Comparison of ENCODE assay signal across 22 cellular contexts in genomic region chr13:66076417-66076816, GRCh38.
DNase-seq lines count a peak whose midpoint lies in the region; ATAC-seq, FAIRE-seq and TF ChIP-seq lines count a peak whose summit lies in the region.
"Had no signal": no experiment of that assay in that cellular context is flagged by ENCODE, and none has a peak within 500 bp of the region (broad histone marks: within the 10 kb centered on the region; RNA-seq: fewer than 3 reads in every experiment).

No MANE protein-coding gene starts in this region.

- TF ChIP-seq CTCF in HFFc6 (IDR thresholded peaks at IDR 0.05) (no peak), astrocyte (IDR thresholded peaks at IDR 0.05; ENCODE audit: insufficient read depth, low read depth, low read length) (no peak), HepG2 (CRISPR knock-in tag; IDR thresholded peaks at IDR 0.05) (no peak), body of pancreas (IDR thresholded peaks at IDR 0.05) (no peak)

- H3K27me3 Mint-ChIP-seq in HFFc6 (ENCODE audit: insufficient read depth) = no peaks in the 10 kb centered on the region; the same call in 1 of the 2 replicates
- no peaks in the 10 kb centered on the region for H3K27me3 Mint-ChIP-seq in astrocyte (ENCODE audit: low read depth, unreplicated experiment)
- no peaks in the 10 kb centered on the region for H3K27me3 Mint-ChIP-seq in activated T-helper 1 cell treated with anti-CD3 and anti-CD28 coated beads, Interleukin-12 subunit alpha, Interleukin-12 subunit beta, Interleukin-2, Interleukin-4 antibody, amounts not matched to agents 30 ng/mL and 10 ng/mL and 1 ng/mL, durations not matched to agents 14 hours and 24 hours and 36 hours (ENCODE audit: insufficient read depth)
- H3K27me3 Mint-ChIP-seq: activated naive CD8-positive, alpha-beta T cell treated with anti-CD3 and anti-CD28 coated beads for 36 hours; central memory CD8-positive, alpha-beta T cell; effector memory CD8-positive, alpha-beta T cell had no signal

- H4K20me1 ChIP-seq in astrocyte (ENCODE audit: insufficient read depth, low read length) = no peaks in the 10 kb centered on the region
- H4K20me1 ChIP-seq in HepG2 (ENCODE audit: insufficient read depth, low read length) = no peaks in the 10 kb centered on the region

- no TSS peak for BruUV-seq in HepG2 (replicated peaks; lab: Mats Ljungman, UMichigan)

- no peak overlapping the region for H3K4me2 ChIP-seq in astrocyte (ENCODE audit: low read length)
- no peak overlapping the region for H3K4me2 ChIP-seq in neuronal stem cell (ENCODE audit: insufficient read depth, low read length, poor library complexity, severe bottlenecking)
- no peak overlapping the region for H3K4me2 ChIP-seq in HepG2 (ENCODE audit: low read depth, low read length)

- H3K36me3 ChIP-seq in astrocyte (ENCODE audit: insufficient read depth, low read length) = no peaks in the 10 kb centered on the region
- no peaks in the 10 kb centered on the region for H3K36me3 ChIP-seq in neuronal stem cell (replicated peaks in 1 of 2; ENCODE audit: control insufficient read depth in 2 of 2, insufficient read depth in 2 of 2, low read length in 2 of 2)
- no peaks in the 10 kb centered on the region for H3K36me3 ChIP-seq in HepG2 (replicated peaks in 1 of 2; ENCODE audit: control insufficient read depth in 1 of 2, insufficient read depth in 2 of 2, low read length in 2 of 2)
- no peaks in the 10 kb centered on the region for H3K36me3 ChIP-seq in body of pancreas (replicated peaks in 1 of 2; ENCODE audit: insufficient read depth in 1 of 2, low read depth in 2 of 2)
- H3K36me3 ChIP-seq: left lung had no signal

- H3K9me3 Mint-ChIP-seq in HFFc6 = no peaks in the 10 kb centered on the region
- no peaks in the 10 kb centered on the region for H3K9me3 Mint-ChIP-seq in astrocyte (ENCODE audit: unreplicated experiment)
- H3K9me3 Mint-ChIP-seq in activated T-helper 1 cell treated with anti-CD3 and anti-CD28 coated beads, Interleukin-12 subunit alpha, Interleukin-12 subunit beta, Interleukin-2, Interleukin-4 antibody, amounts not matched to agents 30 ng/mL and 10 ng/mL and 1 ng/mL, durations not matched to agents 14 hours and 24 hours and 36 hours = peaks cover 3% of the 10 kb centered on the region
- H3K9me3 Mint-ChIP-seq: activated naive CD8-positive, alpha-beta T cell treated with anti-CD3 and anti-CD28 coated beads for 36 hours; activated T-cell treated with anti-CD3 and anti-CD28 coated beads, Interleukin-2, amount 50 U/mL, for 4 hours had no signal

- H3K4me3 Mint-ChIP-seq in HFFc6 (no peak overlapping the region), astrocyte (ENCODE audit: unreplicated experiment) (no peak overlapping the region)
- H3K4me3 Mint-ChIP-seq in activated T-helper 1 cell treated with anti-CD3 and anti-CD28 coated beads, Interleukin-12 subunit alpha, Interleukin-12 subunit beta, Interleukin-2, Interleukin-4 antibody, amounts not matched to agents 30 ng/mL and 10 ng/mL and 1 ng/mL, durations not matched to agents 14 hours and 24 hours and 36 hours = no peak overlapping the region
- H3K4me3 Mint-ChIP-seq: activated naive CD8-positive, alpha-beta T cell treated with anti-CD3 and anti-CD28 coated beads for 36 hours; activated T-cell treated with anti-CD3 and anti-CD28 coated beads, Interleukin-2, amount 50 U/mL, for 4 hours; central memory CD8-positive, alpha-beta T cell; effector memory CD8-positive, alpha-beta T cell had no signal

- H3K27ac ChIP-seq in astrocyte (ENCODE audit: low read depth, low read length) = no peak overlapping the region
- H3K27ac ChIP-seq in neuronal stem cell (replicated peaks; ENCODE audit: low read length) = no peak overlapping the region
- H3K27ac ChIP-seq in HepG2 (ENCODE audit: extremely low read length, insufficient read depth, low read length) = no peak overlapping the region
- no peak overlapping the region for H3K27ac ChIP-seq in body of pancreas
- H3K27ac ChIP-seq: left lung, SK-N-MC, testis had no signal

- FAIRE-seq in astrocyte (lab: Jason Lieb, UNC) (no peak), HepG2 (lab: Jason Lieb, UNC) (no peak)
- FAIRE-seq: frontal cortex, TTC549 had no signal

- no peak overlapping the region for H2AK5ac ChIP-seq in neuronal stem cell (ENCODE audit: low read depth, low read length)

- H3K23ac ChIP-seq in neuronal stem cell (ENCODE audit: low read depth, low read length, poor library complexity) = no peak overlapping the region

- H3K79me1 ChIP-seq in neuronal stem cell (ENCODE audit: low read depth, low read length) = no peaks in the 10 kb centered on the region

- H3K18ac ChIP-seq in neuronal stem cell (ENCODE audit: low read length) = no peak overlapping the region

- H3K27ac Mint-ChIP-seq in HFFc6 (no peak overlapping the region), astrocyte (ENCODE audit: unreplicated experiment) (no peak overlapping the region)
- H3K27ac Mint-ChIP-seq in activated T-helper 1 cell treated with anti-CD3 and anti-CD28 coated beads, Interleukin-12 subunit alpha, Interleukin-12 subunit beta, Interleukin-2, Interleukin-4 antibody, amounts not matched to agents 30 ng/mL and 10 ng/mL and 1 ng/mL, durations not matched to agents 14 hours and 24 hours and 36 hours = no peak overlapping the region
- H3K27ac Mint-ChIP-seq: activated naive CD8-positive, alpha-beta T cell treated with anti-CD3 and anti-CD28 coated beads for 36 hours; effector memory CD8-positive, alpha-beta T cell had no signal

- no peak overlapping the region for H4K8ac ChIP-seq in neuronal stem cell (ENCODE audit: low read depth, low read length)

- ATAC-seq in HepG2 = no peak
- ATAC-seq in body of pancreas = no peak
- ATAC-seq in HG03520 (IDR thresholded peaks at IDR 0.05; ENCODE audit: unreplicated experiment) = no peak
- ATAC-seq: activated T-cell treated with anti-CD3 and anti-CD28 coated beads, Interleukin-2, amount 50 U/mL, for 4 hours; effector memory CD8-positive, alpha-beta T cell; HCT116; left lung had no signal

- H3K4me1 Mint-ChIP-seq in HFFc6 (ENCODE audit: low read depth) (peaks cover 9% of the 10 kb centered on the region), astrocyte (ENCODE audit: low read depth, unreplicated experiment) (peaks cover 7% of the 10 kb centered on the region)
- no peaks in the 10 kb centered on the region for H3K4me1 Mint-ChIP-seq in activated T-helper 1 cell treated with anti-CD3 and anti-CD28 coated beads, Interleukin-12 subunit alpha, Interleukin-12 subunit beta, Interleukin-2, Interleukin-4 antibody, amounts not matched to agents 30 ng/mL and 10 ng/mL and 1 ng/mL, durations not matched to agents 14 hours and 24 hours and 36 hours (ENCODE audit: low read depth)
- H3K4me1 Mint-ChIP-seq: activated naive CD8-positive, alpha-beta T cell treated with anti-CD3 and anti-CD28 coated beads for 36 hours; central memory CD8-positive, alpha-beta T cell had no signal

- intact Hi-C loops in HepG2 (cut with micrococcal nuclease; ENCODE audit: unreplicated experiment) (no loop called here), body of pancreas (cut with DNase I) (no loop called here)
- intact Hi-C loops in activated T-helper 1 cell treated with anti-CD3 and anti-CD28 coated beads, Interleukin-12 subunit alpha, Interleukin-12 subunit beta, Interleukin-2, Interleukin-4 antibody, amounts not matched to agents 30 ng/mL and 10 ng/mL and 1 ng/mL, durations not matched to agents 14 hours and 24 hours and 36 hours (cut with micrococcal nuclease) = no loop called here

- H3K9ac ChIP-seq in astrocyte (ENCODE audit: low read length) = no peak overlapping the region
- H3K9ac ChIP-seq in neuronal stem cell (ENCODE audit: low read depth, low read length, poor library complexity) = no peak overlapping the region
- no peak overlapping the region for H3K9ac ChIP-seq in HepG2 (ENCODE audit: insufficient read depth, low read depth, low read length)

- no peak overlapping the region for H3K4ac ChIP-seq in neuronal stem cell (ENCODE audit: low read length)

- no peak overlapping the region for H2BK12ac ChIP-seq in neuronal stem cell (ENCODE audit: low read length)

- DNase-seq in HFFc6 = peak; percentile 48
- peak; percentile 77 for DNase-seq in NOMO-1 treated with dmso at 0.1 percent for 144 hours (lab: John Stamatoyannopoulos, UW; ENCODE audit: unreplicated experiment)
- peak; percentile 83 for DNase-seq in astrocyte (ENCODE audit: low read depth)
- DNase-seq in neuronal stem cell (ENCODE audit: low spot score) = no peak
- no peak for DNase-seq in HepG2 (ENCODE audit: low spot score)
- no peak for DNase-seq in activated T-helper 1 cell treated with anti-CD3 and anti-CD28 coated beads, Interleukin-12 subunit alpha, Interleukin-12 subunit beta, Interleukin-2, Interleukin-4 antibody, amounts not matched to agents 30 ng/mL and 10 ng/mL and 1 ng/mL, durations not matched to agents 14 hours and 24 hours and 36 hours (ENCODE audit: low spot score)
- no peak for DNase-seq in body of pancreas
- DNase-seq: activated CD4-positive, alpha-beta T cell treated with anti-CD3 and anti-CD28 coated beads, Interleukin-2, amount 50 U/mL, for 48 hours; activated naive CD8-positive, alpha-beta T cell treated with anti-CD3 and anti-CD28 coated beads for 36 hours; activated T-cell treated with anti-CD3 and anti-CD28 coated beads, Interleukin-2, amount 50 U/mL, for 4 hours; effector memory CD8-positive, alpha-beta T cell; left lung; NCI-H1417 treated with DMSO at 0.1 percent for 48 hours; NCI-H345; stimulated activated CD4-positive, alpha-beta T cell treated with anti-CD3 and anti-CD28 coated beads, Interleukin-4, amount 100 ng/mL, for 24 hours; testis had no signal

- no peak overlapping the region for H2AFZ ChIP-seq in astrocyte (ENCODE audit: low read depth, low read length)
- peak overlapping the region; percentile 5 for H2AFZ ChIP-seq in neuronal stem cell (ENCODE audit: low read length)
- no peak overlapping the region for H2AFZ ChIP-seq in HepG2 (ENCODE audit: low read length)

- H3K36me3 Mint-ChIP-seq in HFFc6 (ENCODE audit: low read depth) (no peaks in the 10 kb centered on the region), astrocyte (ENCODE audit: low read depth, unreplicated experiment) (no peaks in the 10 kb centered on the region)
- H3K36me3 Mint-ChIP-seq in activated T-helper 1 cell treated with anti-CD3 and anti-CD28 coated beads, Interleukin-12 subunit alpha, Interleukin-12 subunit beta, Interleukin-2, Interleukin-4 antibody, amounts not matched to agents 30 ng/mL and 10 ng/mL and 1 ng/mL, durations not matched to agents 14 hours and 24 hours and 36 hours (ENCODE audit: low read depth) = no peaks in the 10 kb centered on the region
- H3K36me3 Mint-ChIP-seq: activated naive CD8-positive, alpha-beta T cell treated with anti-CD3 and anti-CD28 coated beads for 36 hours had no signal

- no peaks in the 10 kb centered on the region for H3K9me3 ChIP-seq in astrocyte (ENCODE audit: insufficient read depth, low read depth, low read length)
- no peaks in the 10 kb centered on the region for H3K9me3 ChIP-seq in neuronal stem cell (replicated peaks in 1 of 2; ENCODE audit: control insufficient read depth in 2 of 2, insufficient read depth in 1 of 2, low read depth in 1 of 2, low read length in 2 of 2)
- H3K9me3 ChIP-seq in HepG2 (ENCODE audit: low read length) = 0 out of 2 replicates have a peak, but pooled peaks cover 7% of the 10 kb centered on the region
- H3K9me3 ChIP-seq in body of pancreas = no peaks in the 10 kb centered on the region
- H3K9me3 ChIP-seq: left lung, testis had no signal

- no peaks in the 10 kb centered on the region for H3K79me2 ChIP-seq in astrocyte (ENCODE audit: insufficient read depth, low read length)
- no peaks in the 10 kb centered on the region for H3K79me2 ChIP-seq in HepG2 (ENCODE audit: insufficient read depth, low read length)

- no peak overlapping the region for H3K4me3 ChIP-seq in astrocyte (ENCODE audit: insufficient read depth, low read depth, low read length)
- no peak overlapping the region for H3K4me3 ChIP-seq in neuronal stem cell (ENCODE audit: low read length in 2 of 2)
- no peak overlapping the region for H3K4me3 ChIP-seq in HepG2 (replicated peaks in 1 of 3; ENCODE audit: insufficient read depth in 1 of 3, low read depth in 2 of 3, low read length in 3 of 3)
- no peak overlapping the region for H3K4me3 ChIP-seq in body of pancreas
- H3K4me3 ChIP-seq: left lung, SK-N-MC, testis had no signal

- CTCF ChIA-PET in HepG2 (lab: Yijun Ruan, JAX; ENCODE audit: low intra/inter-chr PET ratio, low total read pairs) = no interaction called here

- no peaks in the 10 kb centered on the region for H3K4me1 ChIP-seq in astrocyte (ENCODE audit: insufficient read depth, low read length)
- no peaks in the 10 kb centered on the region for H3K4me1 ChIP-seq in neuronal stem cell (ENCODE audit: control insufficient read depth in 2 of 2, insufficient read depth in 1 of 2, low read depth in 1 of 2, low read length in 2 of 2)
- H3K4me1 ChIP-seq in HepG2 (ENCODE audit: insufficient read depth, low read length) = no peaks in the 10 kb centered on the region
- H3K4me1 ChIP-seq in body of pancreas = no peaks in the 10 kb centered on the region
- H3K4me1 ChIP-seq: left lung, testis had no signal

- in situ Hi-C loops in HepG2 (cut with HindIII; ENCODE audit: extremely low pct_ligation_motif_present, low pct_unique_long_range_greater_than_20kb) = no loop called here

- H3K27me3 ChIP-seq in astrocyte (ENCODE audit: insufficient read depth, low read length) = no peaks in the 10 kb centered on the region
- H3K27me3 ChIP-seq in neuronal stem cell (ENCODE audit: control insufficient read depth in 3 of 3, insufficient read depth in 3 of 3, low read depth in 1 of 3, low read length in 3 of 3) = no peaks in the 10 kb centered on the region
- no peaks in the 10 kb centered on the region for H3K27me3 ChIP-seq in HepG2 (ENCODE audit: control insufficient read depth in 1 of 2, insufficient read depth in 2 of 2, low read length in 2 of 2)
- H3K27me3 ChIP-seq in body of pancreas = no peaks in the 10 kb centered on the region
- H3K27me3 ChIP-seq: left lung, testis had no signal

- no CpG with 5 or more reads among the region's 3 CpGs for WGBS in neuronal stem cell (ENCODE audit: extremely low coverage in 2 of 2, insufficient read length in 2 of 2, insufficient replicate concordance in 1 of 2), 2 donors
- 3% methylated on average over 3 of the region's 3 CpGs for WGBS in HepG2 (ENCODE audit: low lambda C conversion rate)
- whole genome bisulfite sequencing in body of pancreas, 2 donors = 67 to 71% methylated on average over 3 of the region's 3 CpGs

- TF ChIP-seq POLR2A in HepG2 (IDR thresholded peaks at IDR 0.05; ENCODE audit: insufficient read depth in 1 of 2, low read depth in 2 of 2, low read length in 2 of 2) = no peak
- no peak for TF ChIP-seq POLR2A in body of pancreas (IDR thresholded peaks at IDR 0.05)

- no peak overlapping the region for H4K91ac ChIP-seq in neuronal stem cell (ENCODE audit: low read depth, low read length, poor library complexity)

- H3K14ac ChIP-seq in neuronal stem cell (ENCODE audit: low read length) = no peak overlapping the region

- TF ChIP-seq EP300 in HepG2 (IDR thresholded peaks at IDR 0.05; ENCODE audit: low read depth in 2 of 2, low read length in 2 of 2) (no peak), HepG2 (CRISPR knock-in tag; IDR thresholded peaks at IDR 0.05; ENCODE audit: borderline replicate concordance) (no peak)

- H2BK120ac ChIP-seq in neuronal stem cell (ENCODE audit: low read depth, low read length) = no peak overlapping the region

- H2BK15ac ChIP-seq in neuronal stem cell (ENCODE audit: low read length) = no peak overlapping the region

- no peak overlapping the region for H2BK5ac ChIP-seq in neuronal stem cell (ENCODE audit: low read length)

- no peak for TF ChIP-seq RAD21 in HepG2 (CRISPR knock-in tag; IDR thresholded peaks at IDR 0.05)

- POLR2A ChIA-PET in HepG2 (lab: Yijun Ruan, JAX) = no interaction called here

Comparison
In these comparisons a context has a peak if more than half of its experiments do, and no peak if none do; other contexts are left out.
1. DNase-seq: peak in HFFc6 (single experiment), NOMO-1 treated with dmso at 0.1 percent for 144 hours (single experiment) and astrocyte (single experiment); none in neuronal stem cell (single experiment), HepG2 (single experiment), activated T-helper 1 cell treated with anti-CD3 and anti-CD28 coated beads, Interleukin-12 subunit alpha, Interleukin-12 subunit beta, Interleukin-2, Interleukin-4 antibody, amounts not matched to agents 30 ng/mL and 10 ng/mL and 1 ng/mL, durations not matched to agents 14 hours and 24 hours and 36 hours (single experiment) and body of pancreas (0 of 4).